In genomic region chr5:97406950-97407676, GRCh38 we compare ENCODE assay signal across 20 cellular contexts.
"Had no signal": no experiment of that assay in that cellular context is flagged by ENCODE, and none has a peak within 500 bp of the region (broad histone marks: within the 10 kb centered on the region; RNA-seq: fewer than 3 reads in every experiment).

No MANE protein-coding gene starts in this region.

- H3K4me3 Mint-ChIP-seq: endodermal cell; natural killer cell treated with Interleukin-12 subunit alpha and Interleukin-12 subunit beta and Interleukin-15 and Interleukin-18, amount 100 ng/mL, for 72 hours; stimulated activated naive B cell treated with anti-CD40 and anti-IgM and Interleukin-4, amounts not matched to agents 10 μg/mL and 1 μg/mL and 100 μg/mL, for 72 hours had no signal

- H3K27ac Mint-ChIP-seq: endodermal cell; natural killer cell treated with Interleukin-12 subunit alpha and Interleukin-12 subunit beta and Interleukin-15 and Interleukin-18, amount 100 ng/mL, for 72 hours; stimulated activated naive B cell treated with anti-CD40 and anti-IgM and Interleukin-4, amounts not matched to agents 10 μg/mL and 1 μg/mL and 100 μg/mL, for 72 hours had no signal

- H3K27me3 ChIP-seq: foreskin keratinocyte, thyroid gland, upper lobe of left lung, vagina had no signal

- H3K4me1 ChIP-seq: foreskin keratinocyte, thyroid gland, upper lobe of left lung, vagina had no signal

- H3K36me3 Mint-ChIP-seq: natural killer cell treated with Interleukin-12 subunit alpha and Interleukin-12 subunit beta and Interleukin-15 and Interleukin-18, amount 100 ng/mL, for 72 hours had no signal

- H3K27me3 Mint-ChIP-seq: natural killer cell treated with Interleukin-12 subunit alpha and Interleukin-12 subunit beta and Interleukin-15 and Interleukin-18, amount 100 ng/mL, for 72 hours had no signal

- H3K27ac ChIP-seq: coronary artery, foreskin keratinocyte, thyroid gland, upper lobe of left lung, vagina had no signal

- H3K36me3 ChIP-seq: thyroid gland, upper lobe of left lung, vagina had no signal

- H3K4me1 Mint-ChIP-seq: stimulated activated naive B cell treated with anti-CD40 and anti-IgM and Interleukin-4, amounts not matched to agents 10 μg/mL and 1 μg/mL and 100 μg/mL, for 72 hours had no signal

- ATAC-seq: foreskin keratinocyte; left lobe of liver; natural killer cell treated with Interleukin-12 subunit alpha and Interleukin-12 subunit beta and Interleukin-15 and Interleukin-18, amount 100 ng/mL, for 72 hours; stimulated activated naive B cell treated with anti-CD40 and anti-IgM and Interleukin-4, amounts not matched to agents 10 μg/mL and 1 μg/mL and 100 μg/mL, for 72 hours had no signal

- DNase-seq: central memory CD4-positive, alpha-beta T cell; effector CD4-positive, alpha-beta T cell; endodermal cell; erythroblast; foreskin keratinocyte; head of caudate nucleus; hippocampal formation; mesenchymal stem cell; midbrain; stimulated activated CD4-positive, alpha-beta T cell treated with anti-CD3 and anti-CD28 coated beads, Interleukin-15, amount 100 ng/mL, for 24 hours; stimulated activated CD4-positive, alpha-beta T cell treated with anti-CD3 and anti-CD28 coated beads, Interleukin-1b, Interleukin-23, amount 100 ng/mL, for 48 hours; stimulated activated CD4-positive, alpha-beta T cell treated with anti-CD3 and anti-CD28 coated beads, Interleukin-4, amount 100 ng/mL, for 24 hours; stimulated activated naive B cell treated with anti-CD40 and anti-IgM and Interleukin-4, amounts not matched to agents 10 μg/mL and 1 μg/mL and 100 μg/mL, for 72 hours; thyroid gland had no signal

- H3K4me3 ChIP-seq: coronary artery, lung, thyroid gland, upper lobe of left lung, vagina had no signal

- H3K9me3 ChIP-seq: thyroid gland, vagina had no signal
